Comparison of ENCODE assay signal across 8 cellular contexts in genomic region chr1:65687435-65688214, GRCh38.
A peak's percentile ranks its signal among the peaks of the same experiment; 100 is the strongest.
DNase-seq lines count a peak whose midpoint lies in the region; ATAC-seq and TF ChIP-seq lines count a peak whose summit lies in the region.

No MANE protein-coding gene starts in this region.

- intact Hi-C loops in stomach (cut with DNase I; ENCODE audit: low total_unique reads): loop anchor here (10.0 kb wide), 1 partner anchor 453 kb away; no protein-coding TSS in a partner anchor

- peaks cover 6% of the 10 kb centered on the region for H3K27me3 Mint-ChIP-seq in neural progenitor cell (ENCODE audit: insufficient read depth, low read depth)

- ATAC-seq in GM21526 (IDR thresholded peaks at IDR 0.05; ENCODE audit: low FRiP score, unreplicated experiment): peak; percentile 97

- H3K36me3 ChIP-seq in Peyer's patch (no peaks in the 10 kb centered on the region), neural progenitor cell (no peaks in the 10 kb centered on the region), stomach (no peaks in the 10 kb centered on the region)

- H3K4me3 ChIP-seq in Jurkat, Clone E6-1 (ENCODE audit: low read length): no peak overlapping the region
- H3K4me3 ChIP-seq in Peyer's patch (no peak overlapping the region), neural progenitor cell (no peak overlapping the region), stomach (no peak overlapping the region)

- H3K27ac Mint-ChIP-seq in neural progenitor cell: no peak overlapping the region

- no peak overlapping the region for H3K4me3 Mint-ChIP-seq in neural progenitor cell

- H3K4me1 Mint-ChIP-seq in neural progenitor cell: peaks cover 4% of the 10 kb centered on the region

- peaks cover 5% of the 10 kb centered on the region for H3K9me3 Mint-ChIP-seq in neural progenitor cell

- no peaks in the 10 kb centered on the region for H4K20me1 ChIP-seq in neural progenitor cell (ENCODE audit: low read depth)

- no peaks in the 10 kb centered on the region for H3K27me3 ChIP-seq in Peyer's patch
- H3K27me3 ChIP-seq in neural progenitor cell: no peaks in the 10 kb centered on the region
- H3K27me3 ChIP-seq in stomach: peaks cover 0 to 5% (median 0%) of the 10 kb centered on the region in 3 donors

- DNase-seq in DMS 273 treated with DMSO at 0.1 percent for 48 hours (lab: John Stamatoyannopoulos, UW) (peak; percentile 14), Peyer's patch (peak; percentile 70 to 93 (median 89)), activated T-helper 1 cell treated with Interleukin-2 at 50 U/mL for 16 hours (ENCODE audit: low read depth) (peak; percentile 62), fibroblast of the conjunctiva (ENCODE audit: low read depth) (peak; percentile 57), neural progenitor cell (ENCODE audit: low spot score) (peak; percentile 80), stomach (peak; percentile 93)
- DNase-seq in Jurkat, Clone E6-1 (ENCODE audit: low read depth, low spot score): peak; percentile 49

- H3K79me2 ChIP-seq in neural progenitor cell (ENCODE audit: low read depth): no peaks in the 10 kb centered on the region

- TF ChIP-seq CTCF in Peyer's patch (IDR thresholded peaks at IDR 0.05) (peak; percentile 57 to 98 (median 94)), neural progenitor cell (IDR thresholded peaks at IDR 0.05) (peak; percentile 92), stomach (IDR thresholded peaks at IDR 0.05) (peak in 6 of 7 experiments; percentile 39 to 97 (median 94))

- 4 to 13% (median 11%) methylated on average over 8 of the region's 8 CpGs for WGBS in stomach, 5 donors

- H3K9me3 ChIP-seq in Peyer's patch (no peaks in the 10 kb centered on the region), neural progenitor cell (ENCODE audit: low read depth) (no peaks in the 10 kb centered on the region), stomach (no peaks in the 10 kb centered on the region)

- no peaks in the 10 kb centered on the region for H3F3A ChIP-seq in neural progenitor cell (ENCODE audit: low read depth)

- TF ChIP-seq EP300 in stomach (IDR thresholded peaks at IDR 0.05): no peak

- peaks cover 0 to 12% (median 0%) of the 10 kb centered on the region in 4 donors for H3K4me1 ChIP-seq in Peyer's patch
- H3K4me1 ChIP-seq in neural progenitor cell: no peaks in the 10 kb centered on the region
- peaks cover 0 to 19% (median 18%) of the 10 kb centered on the region in 4 donors for H3K4me1 ChIP-seq in stomach

- peaks cover 2% of the 10 kb centered on the region for H3K36me3 Mint-ChIP-seq in neural progenitor cell

- no peak overlapping the region for H3K9ac ChIP-seq in neural progenitor cell

- H2AFZ ChIP-seq in neural progenitor cell (replicated peaks): peak overlapping the region; percentile 82

- no peak overlapping the region for H3K4me2 ChIP-seq in neural progenitor cell

- H3K27ac ChIP-seq in Peyer's patch: no peak overlapping the region
- H3K27ac ChIP-seq in neural progenitor cell: no peak overlapping the region
- no peak overlapping the region for H3K27ac ChIP-seq in stomach

- TF ChIP-seq POLR2A in Peyer's patch (IDR thresholded peaks at IDR 0.05) (no peak), stomach (IDR thresholded peaks at IDR 0.05) (no peak)

Comparison
In these comparisons a context has a peak if more than half of its experiments do, and no peak if none do; other contexts are left out.
1. DNase-seq: peak in every context shown above with its lines; median percentile 93 in stomach; 89 in Peyer's patch; 80 in neural progenitor cell; 62 in activated T-helper 1 cell treated with Interleukin-2 at 50 U/mL for 16 hours; 57 in fibroblast of the conjunctiva; 49 in Jurkat, Clone E6-1; 14 in DMS 273 treated with DMSO at 0.1 percent for 48 hours.